ENCODE assay signal across 9 cellular contexts in the genomic region with DNA sequence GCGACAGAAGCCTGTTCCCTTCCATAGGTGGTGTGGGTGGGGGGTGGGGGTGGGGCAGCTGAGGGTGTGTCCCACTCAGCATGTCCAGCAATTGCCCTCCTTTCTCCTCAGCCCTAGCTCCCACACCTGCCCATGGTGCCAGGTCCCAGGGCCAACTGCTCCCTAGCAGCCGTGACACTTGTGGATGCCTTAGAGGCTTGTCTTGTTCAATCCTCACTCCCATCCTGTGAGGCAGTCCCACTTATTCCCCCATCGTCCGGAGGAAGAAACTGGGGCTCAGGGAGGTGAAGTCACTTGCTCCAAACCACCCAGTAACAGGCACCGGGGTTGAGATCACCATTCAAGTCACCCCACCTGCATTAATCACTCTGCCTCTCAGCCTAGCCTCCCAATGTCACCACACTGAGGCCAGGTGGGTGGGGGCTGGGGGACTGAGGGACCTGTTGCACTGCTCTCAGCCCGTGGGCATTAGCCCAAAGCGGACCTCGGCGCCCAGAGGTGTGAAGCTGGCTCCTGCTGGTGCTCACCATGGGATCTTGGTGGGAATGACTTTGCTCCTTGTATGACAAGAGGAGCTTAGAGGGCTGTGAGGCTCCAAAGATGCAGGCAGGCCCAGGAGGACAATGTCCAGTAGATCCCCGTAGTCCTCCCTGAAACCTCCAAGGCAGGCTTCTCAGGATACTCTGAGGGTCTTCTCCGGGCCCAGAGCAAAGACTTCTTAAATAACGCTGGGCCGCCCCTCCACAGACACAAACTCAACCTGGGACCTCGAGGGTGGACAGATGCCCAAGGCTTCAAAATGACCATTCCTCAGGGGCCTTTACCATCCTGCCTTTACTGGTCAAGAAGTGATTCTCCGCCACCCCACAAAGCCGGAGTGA. TPM values are rescaled to one million over a fixed set of nuclear protein-coding genes. Genes with fewer than 3 reads are reported as not detected.
A peak's percentile ranks its signal among the peaks of the same experiment; 100 is the strongest.
DNase-seq lines count a peak whose midpoint lies in the region; FAIRE-seq and TF ChIP-seq lines count a peak whose summit lies in the region.
"Had no signal": no experiment of that assay in that cellular context is flagged by ENCODE, and none has a peak within 500 bp of the region (broad histone marks: within the 10 kb centered on the region; RNA-seq: fewer than 3 reads in every experiment).

No MANE protein-coding gene starts in this region.

- no peak overlapping the region for H3K4me3 ChIP-seq in CD8-positive, alpha-beta memory T cell (ENCODE audit: low read length)
- peak overlapping the region; percentile 85 for H3K4me3 ChIP-seq in OCI-LY1 (ENCODE audit: low read depth, low read length, poor library complexity, severe bottlenecking)
- no peak overlapping the region for H3K4me3 ChIP-seq in small intestine (ENCODE audit: low read depth in 1 of 2, low read length in 2 of 2)

- no peaks in the 10 kb centered on the region for H3K36me3 ChIP-seq in CD8-positive, alpha-beta memory T cell (ENCODE audit: insufficient read depth, low read length)
- H3K36me3 ChIP-seq in OCI-LY1 (ENCODE audit: insufficient read depth, low read length) = peaks cover 24% of the 10 kb centered on the region
- peaks cover 0 to 2% of the 10 kb centered on the region in 2 donors for H3K36me3 ChIP-seq in small intestine (ENCODE audit: control insufficient read depth in 2 of 2, insufficient read depth in 2 of 2, low read length in 2 of 2)

- H3K4me1 ChIP-seq in CD8-positive, alpha-beta memory T cell (ENCODE audit: insufficient read depth, low read length) = peaks cover 5% of the 10 kb centered on the region
- H3K4me1 ChIP-seq in OCI-LY1 (ENCODE audit: insufficient read depth, low read length, severe bottlenecking) (peaks cover 39% of the 10 kb centered on the region), small intestine (ENCODE audit: control insufficient read depth in 2 of 2, insufficient read depth in 1 of 2, low read depth in 1 of 2, low read length in 1 of 2) (no peaks in the 10 kb centered on the region)

- no peaks in the 10 kb centered on the region for H3K27me3 ChIP-seq in CD8-positive, alpha-beta memory T cell (ENCODE audit: insufficient read depth, low read length, poor library complexity, severe bottlenecking)
- H3K27me3 ChIP-seq in OCI-LY1 (ENCODE audit: insufficient read depth, low read length) (no peaks in the 10 kb centered on the region), small intestine (ENCODE audit: control insufficient read depth in 2 of 2, insufficient read depth in 2 of 2, low read length in 2 of 2) (no peaks in the 10 kb centered on the region)

- no peak overlapping the region for H2AFZ ChIP-seq in OCI-LY1 (ENCODE audit: low read length)

- no peaks in the 10 kb centered on the region for H3K9me3 Mint-ChIP-seq in CD8-positive, alpha-beta memory T cell
- H3K9me3 Mint-ChIP-seq in endothelial cell (ENCODE audit: unreplicated experiment) (no peaks in the 10 kb centered on the region), osteocyte (ENCODE audit: unreplicated experiment) (no peaks in the 10 kb centered on the region)

- TF ChIP-seq CTCF in OCI-LY1 (IDR thresholded peaks at IDR 0.05; ENCODE audit: low read length) (no peak), endothelial cell (IDR thresholded peaks at IDR 0.05; ENCODE audit: unreplicated experiment) (no peak), osteocyte (IDR thresholded peaks at IDR 0.05) (no peak)

- POLR2A ChIA-PET in CD8-positive, alpha-beta memory T cell (lab: Charles Lee) = no interaction called here

- H3K79me2 ChIP-seq in OCI-LY1 (ENCODE audit: insufficient read depth, low read length) = peaks cover 4% of the 10 kb centered on the region

- DNase-seq in CD8-positive, alpha-beta memory T cell = no peak
- DNase-seq in endothelial cell (ENCODE audit: low spot score) (peak; percentile 7), osteocyte (ENCODE audit: extremely low spot score, unreplicated experiment) (peak; percentile 80), NCI-H187 treated with DMSO at 0.1 percent for 48 hours (lab: John Stamatoyannopoulos, UW) (no peak), GDM1 (lab: John Stamatoyannopoulos, UW) (no peak), small intestine (no peak), NCI-H1105 treated with DMSO at 0.1 percent for 48 hours (lab: John Stamatoyannopoulos, UW) (no peak)
- DNase-seq: activated CD4-positive, CD25-positive, alpha-beta regulatory T cell had no signal

- peak overlapping the region; percentile 87 for H3K4me2 ChIP-seq in OCI-LY1 (ENCODE audit: low read length)

- H3K27me3 Mint-ChIP-seq in CD8-positive, alpha-beta memory T cell = peaks cover 0 to 4% of the 10 kb centered on the region in 2 donors
- peaks cover 29% of the 10 kb centered on the region for H3K27me3 Mint-ChIP-seq in endothelial cell (ENCODE audit: unreplicated experiment)
- no peaks in the 10 kb centered on the region for H3K27me3 Mint-ChIP-seq in osteocyte (ENCODE audit: unreplicated experiment)

- 89 to 95% (median 90%) methylated on average over 16 of the region's 16 CpGs for WGBS in small intestine, 3 donors

- peak overlapping the region in 7 of 8 donors; percentile 57 to 96 (median 85) for H3K27ac Mint-ChIP-seq in CD8-positive, alpha-beta memory T cell
- H3K27ac Mint-ChIP-seq in endothelial cell (ENCODE audit: unreplicated experiment) (peak overlapping the region; percentile 81), osteocyte (ENCODE audit: unreplicated experiment) (peak overlapping the region; percentile 75)

- no peaks in the 10 kb centered on the region for H3K9me2 ChIP-seq in OCI-LY1 (ENCODE audit: low read depth, low read length)

- peaks cover 18 to 35% (median 21%) of the 10 kb centered on the region in 3 donors for H3K4me1 Mint-ChIP-seq in CD8-positive, alpha-beta memory T cell
- H3K4me1 Mint-ChIP-seq in endothelial cell (ENCODE audit: unreplicated experiment) (peaks cover 13% of the 10 kb centered on the region), osteocyte (ENCODE audit: unreplicated experiment) (peaks cover 26% of the 10 kb centered on the region)

- H3K27ac ChIP-seq in CD8-positive, alpha-beta memory T cell (ENCODE audit: low read depth, low read length) = no peak overlapping the region
- H3K27ac ChIP-seq in OCI-LY1 (ENCODE audit: low read depth, low read length, poor library complexity, severe bottlenecking) = peak overlapping the region; percentile 14
- peak overlapping the region in 1 of 2 donors; percentile 29 for H3K27ac ChIP-seq in small intestine (ENCODE audit: low read depth in 1 of 2, low read length in 1 of 2)

- peaks cover 11% of the 10 kb centered on the region for H3F3A ChIP-seq in OCI-LY1 (ENCODE audit: insufficient read depth, low read length)

- peak overlapping the region; percentile 84; the same call in 1 of the 2 replicates for H3K9ac ChIP-seq in OCI-LY1 (ENCODE audit: low read length)

- H3K4me3 Mint-ChIP-seq in CD8-positive, alpha-beta memory T cell = peak overlapping the region; percentile 35 to 89 (median 71)
- H3K4me3 Mint-ChIP-seq in endothelial cell (ENCODE audit: unreplicated experiment) = peak overlapping the region; percentile 89
- H3K4me3 Mint-ChIP-seq in osteocyte (ENCODE audit: unreplicated experiment) = peak overlapping the region; percentile 81

- no peak for FAIRE-seq in small intestine (lab: Jason Lieb, UNC)

- peaks cover 0 to 5% (median 0%) of the 10 kb centered on the region in 3 donors for H3K36me3 Mint-ChIP-seq in CD8-positive, alpha-beta memory T cell
- H3K36me3 Mint-ChIP-seq in endothelial cell (ENCODE audit: low read depth, unreplicated experiment) = peaks cover 11% of the 10 kb centered on the region
- H3K36me3 Mint-ChIP-seq in osteocyte (ENCODE audit: unreplicated experiment) = peaks cover 15% of the 10 kb centered on the region

- no peaks in the 10 kb centered on the region for H4K20me1 ChIP-seq in OCI-LY1 (ENCODE audit: insufficient read depth, low read length)

- CTCF ChIA-PET in CD8-positive, alpha-beta memory T cell (lab: Charles Lee) = no interaction called here

- H3K9me3 ChIP-seq in CD8-positive, alpha-beta memory T cell (ENCODE audit: low read length) = no peaks in the 10 kb centered on the region
- H3K9me3 ChIP-seq in OCI-LY1 (ENCODE audit: low read length) (no peaks in the 10 kb centered on the region), small intestine (ENCODE audit: control insufficient read depth, low read depth) (no peaks in the 10 kb centered on the region)

RNA-seq across cellular contexts. Expression of a gene that starts 1.8 kb away (rescaled TPM):
- 10 to 100 TPM; 80.3 to 84.6 TPM for total RNA-seq in CD8-positive, alpha-beta memory T cell
- polyA plus RNA-seq in CD8-positive, alpha-beta memory T cell = 1.2 TPM
- total RNA-seq in endothelial cell (ENCODE audit: unreplicated experiment) (252 TPM), osteocyte (178 and 188 TPM in 2 replicates)
- 10 to 100 TPM in 2 of 3 donors, 1 to 10 TPM in 1; 4.9 to 35.9 (median 11.6) TPM for polyA plus RNA-seq in small intestine

RNA-seq across cellular contexts. Expression of a gene that starts 4.5 kb away (rescaled TPM):
- total RNA-seq in CD8-positive, alpha-beta memory T cell = 10 to 100 TPM; 15.3 to 18.2 TPM
- polyA plus RNA-seq in CD8-positive, alpha-beta memory T cell = 20.7 TPM
- 13.3 TPM for total RNA-seq in endothelial cell (ENCODE audit: unreplicated experiment)
- 18.4 and 18.6 TPM in 2 replicates for total RNA-seq in osteocyte
- polyA plus RNA-seq in small intestine = 10 to 100 TPM in 2 of 3 donors, 1 to 10 TPM in 1; 8.9 to 38.9 (median 21.0) TPM

RNA-seq across cellular contexts. Expression of a gene that starts 36.7 kb away (rescaled TPM):
- 1 to 10 TPM; 7.6 to 9.7 TPM for total RNA-seq in CD8-positive, alpha-beta memory T cell
- polyA plus RNA-seq in CD8-positive, alpha-beta memory T cell = 0.05 TPM
- total RNA-seq in endothelial cell (ENCODE audit: unreplicated experiment) (866 TPM), osteocyte (not detected in 2 replicates)
- polyA plus RNA-seq in small intestine = 10 to 100 TPM in 1 of 3 donors, 1 to 10 TPM in 2; 2.0 to 72.1 (median 9.5) TPM

Comparison
In these comparisons a context has a peak if more than half of its experiments do, and no peak if none do; other contexts are left out.
1. DNase-seq: peak in endothelial cell (single experiment) and osteocyte (single experiment); none in CD8-positive, alpha-beta memory T cell (0 of 5), NCI-H187 treated with DMSO at 0.1 percent for 48 hours (single experiment), GDM1 (single experiment), small intestine (single experiment) and NCI-H1105 treated with DMSO at 0.1 percent for 48 hours (single experiment).
2. RNA of a gene that starts 36.7 kb away (total RNA-seq): 866 TPM in endothelial cell (single experiment); 7.6 to 9.7 TPM in CD8-positive, alpha-beta memory T cell and not detected in osteocyte; every median in the first group is over 10 times any median in the second.
3. Peak in every context shown above with its lines, with median percentiles within 50 percentile points of each other: H3K27ac Mint-ChIP-seq and H3K4me3 Mint-ChIP-seq.